In genomic region chr2:200797242-200797770, GRCh38 we compare ENCODE assay signal across 15 cellular contexts. TPM values are rescaled to one million over a fixed set of nuclear protein-coding genes. Genes with fewer than 3 reads are reported as not detected.
DNase-seq lines count a peak whose midpoint lies in the region; ATAC-seq, FAIRE-seq and TF ChIP-seq lines count a peak whose summit lies in the region.
"Had no signal": no experiment of that assay in that cellular context is flagged by ENCODE, and none has a peak within 500 bp of the region (broad histone marks: within the 10 kb centered on the region; RNA-seq: fewer than 3 reads in every experiment).

No MANE protein-coding gene starts in this region.

- H3K27me3 ChIP-seq in HepG2 (ENCODE audit: control insufficient read depth in 1 of 2, insufficient read depth in 2 of 2, low read length in 2 of 2) = no peaks in the 10 kb centered on the region; a peak in 1 of 5 replicates
- no peaks in the 10 kb centered on the region for H3K27me3 ChIP-seq in aorta (ENCODE audit: control insufficient read depth in 1 of 2, insufficient read depth in 2 of 2, low read length in 1 of 2)
- no peaks in the 10 kb centered on the region for H3K27me3 ChIP-seq in H7 (ENCODE audit: control insufficient read depth, insufficient read depth, low read length)

- TF ChIP-seq RAD21 in HepG2 (CRISPR knock-in tag; IDR thresholded peaks at IDR 0.05) = no peak

- TF ChIP-seq CTCF in choroid plexus epithelial cell (conservative IDR thresholded peaks at IDR 0.05; ENCODE audit: low read depth, low read length) (no peak), HepG2 (CRISPR knock-in tag; IDR thresholded peaks at IDR 0.05) (no peak)

- ATAC-seq in HepG2 (peak; percentile 92), aorta (ENCODE audit: low FRiP score) (peak; percentile 77), HG02970 (IDR thresholded peaks at IDR 0.05; ENCODE audit: low FRiP score, unreplicated experiment) (no peak)
- ATAC-seq: activated naive CD4-positive, alpha-beta T cell treated with anti-CD3 and anti-CD28 coated beads, Interleukin-2, amount 50 U/mL, for 72 hours; CD8-positive, alpha-beta T cell; GM12878 had no signal

- no peaks in the 10 kb centered on the region for H4K20me1 ChIP-seq in HepG2 (ENCODE audit: insufficient read depth, low read length)

- H3K79me2 ChIP-seq in HepG2 (ENCODE audit: insufficient read depth, low read length) = no peaks in the 10 kb centered on the region

- H3K27ac ChIP-seq in HepG2 (ENCODE audit: extremely low read length, insufficient read depth, low read length) (no peak overlapping the region), aorta (ENCODE audit: low read depth in 1 of 2, low read length in 2 of 2) (no peak overlapping the region)

- H3K4me1 ChIP-seq in HepG2 (ENCODE audit: insufficient read depth, low read length) (peaks cover 29% of the 10 kb centered on the region), aorta (ENCODE audit: control insufficient read depth in 1 of 2, insufficient read depth in 2 of 2, low read length in 2 of 2) (peaks cover 0 to 3% of the 10 kb centered on the region in 2 donors)

- no peaks in the 10 kb centered on the region for H3K36me3 ChIP-seq in HepG2 (replicated peaks in 1 of 2; ENCODE audit: control insufficient read depth in 1 of 2, insufficient read depth in 2 of 2, low read length in 2 of 2)
- H3K36me3 ChIP-seq in aorta (ENCODE audit: control insufficient read depth in 1 of 2, insufficient read depth in 2 of 2, low read length in 1 of 2) = peaks cover 0 to 1% of the 10 kb centered on the region in 2 donors
- 0 out of 2 replicates have a peak, but pooled peaks cover 1% of the 10 kb centered on the region for H3K36me3 ChIP-seq in H7 (replicated peaks; ENCODE audit: control insufficient read depth, insufficient read depth, low read length)

- WGBS in HepG2 (ENCODE audit: low lambda C conversion rate) = 5% methylated on average over 7 of the region's 7 CpGs
- 84 to 86% methylated on average over 7 of the region's 7 CpGs for WGBS in aorta, 2 donors

- intact Hi-C loops in HepG2 (cut with micrococcal nuclease; ENCODE audit: unreplicated experiment) (loop anchor here (2.0 to 5.0 kb wide), 3 partner anchors 33 to 85 kb away; no protein-coding TSS in a partner anchor), aorta (cut with DNase I) (no loop called here)

- no peak overlapping the region for H3K4me3 ChIP-seq in choroid plexus epithelial cell (ENCODE audit: low read depth, low read length)
- H3K4me3 ChIP-seq in HepG2 (replicated peaks in 1 of 3; ENCODE audit: insufficient read depth in 1 of 3, low read depth in 2 of 3, low read length in 3 of 3) = peak overlapping the region in 2 of 3 experiments; percentile 16 to 42; a peak in 2 of 6 replicates
- no peak overlapping the region for H3K4me3 ChIP-seq in aorta (ENCODE audit: low read length in 2 of 2)
- no peak overlapping the region for H3K4me3 ChIP-seq in H7 (ENCODE audit: insufficient read depth, low read depth, low read length)
- H3K4me3 ChIP-seq: GM12878 had no signal

- FAIRE-seq in HepG2 (lab: Jason Lieb, UNC) = peak; percentile 75
- FAIRE-seq: GM12878, H54 had no signal

- H3K9me3 ChIP-seq in HepG2 (ENCODE audit: low read length) = no peaks in the 10 kb centered on the region
- H3K9me3 ChIP-seq in aorta (ENCODE audit: control insufficient read depth, low read length) = no peaks in the 10 kb centered on the region

- DNase-seq in SKM-1 (lab: John Stamatoyannopoulos, UW; ENCODE audit: unreplicated experiment) (peak; percentile 49), SKM-1 treated with dmso at 0.1 percent for 144 hours (lab: John Stamatoyannopoulos, UW; ENCODE audit: unreplicated experiment) (no peak), choroid plexus epithelial cell (ENCODE audit: low read depth) (peak; percentile 59), HepG2 (ENCODE audit: low spot score) (peak; percentile 52), aorta (no peak), H7 (no peak), NCI-H1694 (lab: John Stamatoyannopoulos, UW) (no peak)
- DNase-seq: 8988T; activated CD4-positive, alpha-beta T cell treated with anti-CD3 and anti-CD28 coated beads for 4 hours; CD8-positive, alpha-beta T cell; NCI-H1930 had no signal

- no peak for TF ChIP-seq EP300 in HepG2 (IDR thresholded peaks at IDR 0.05; ENCODE audit: low read depth in 2 of 2, low read length in 2 of 2)
- TF ChIP-seq EP300 in HepG2 (CRISPR knock-in tag; IDR thresholded peaks at IDR 0.05; ENCODE audit: borderline replicate concordance) = no peak

- peak overlapping the region; percentile 21 for H2AFZ ChIP-seq in HepG2 (ENCODE audit: low read length)

- CTCF ChIA-PET in HepG2 (lab: Yijun Ruan, JAX; ENCODE audit: low intra/inter-chr PET ratio, low total read pairs) = no interaction called here

- H3K9ac ChIP-seq in HepG2 (ENCODE audit: insufficient read depth, low read depth, low read length) = no peak overlapping the region

- TF ChIP-seq POLR2A in HepG2 (IDR thresholded peaks at IDR 0.05; ENCODE audit: insufficient read depth in 1 of 2, low read depth in 2 of 2, low read length in 2 of 2) = no peak

- BruUV-seq in HepG2 (replicated peaks; lab: Mats Ljungman, UMichigan) = no TSS peak

- in situ Hi-C loops in HepG2 (cut with HindIII; ENCODE audit: extremely low pct_ligation_motif_present, low pct_unique_long_range_greater_than_20kb) = no loop called here

- POLR2A ChIA-PET in HepG2 (lab: Yijun Ruan, JAX) = interaction anchor here (0.6 to 2.5 kb wide), 7 partner anchors 11 to 293 kb away, joined by 3 to 6 read pairs (median 4); partner anchors contain the start of gene CLK1

- H3K4me2 ChIP-seq in HepG2 (ENCODE audit: low read depth, low read length) = peak overlapping the region; percentile 73

TF ChIP-seq in HepG2, 621 proteins besides CTCF, POLR2A, EP300 and RAD21 (continues in another document):
- TF ChIP-seq CEBPG (CRISPR knock-in tag; IDR thresholded peaks at IDR 0.05) (peak; percentile 98), TEAD3 (CRISPR knock-in tag; optimal IDR thresholded peaks at IDR 0.05; ENCODE audit: borderline replicate concordance) (peak; percentile 8), ZNF644 (CRISPR knock-in tag; IDR thresholded peaks at IDR 0.05; ENCODE audit: low read depth) (peak; percentile 67), UBTF (CRISPR knock-in tag; IDR thresholded peaks at IDR 0.05) (peak; percentile 27; the same call in 1 of the 2 replicates), ZNF569 (CRISPR knock-in tag; IDR thresholded peaks at IDR 0.05; ENCODE audit: borderline replicate concordance) (no peak), TIGD3 (CRISPR knock-in tag; IDR thresholded peaks at IDR 0.05; ENCODE audit: borderline replicate concordance) (no peak)

RNA-seq across cellular contexts. Expression of gene BZW1, which starts 14.4 kb away (rescaled TPM):
- total RNA-seq in HepG2 (2016; rRNA removed; fragmentation: Illumina TruSeq; extraction: Trizol) (384 and 709 TPM in 2 replicates), aorta (100 to 1,000 TPM; 193 to 250 TPM)
- total RNA-seq in HepG2 (2016; cell fraction: cytosol; rRNA removed; fragmentation: Illumina TruSeq; extraction: Trizol; ENCODE audit: low read depth) = 49.4 and 52.0 TPM in 2 replicates
- 384 and 712 TPM in 2 replicates for total RNA-seq in HepG2 (2016; cell fraction: insoluble cytoplasmic fraction; rRNA removed; fragmentation: Illumina TruSeq; extraction: Trizol)
- 128 and 149 TPM in 2 replicates for total RNA-seq in HepG2 (2016; cell fraction: membrane; rRNA removed; fragmentation: Illumina TruSeq; extraction: Trizol)
- 204 and 212 TPM in 2 replicates for total RNA-seq in HepG2 (2016; cell fraction: nucleus; rRNA removed; fragmentation: Illumina TruSeq; extraction: Trizol)
- polyA plus RNA-seq in HepG2 (2011; rRNA removed) (102 and 106 TPM in 2 replicates), aorta (10 to 100 TPM; 73.1 to 78.6 TPM)
- 66.0 and 86.9 TPM in 2 replicates for polyA plus RNA-seq in HepG2 (2011; cell fraction: cytosol; rRNA removed)
- 34.9 and 38.3 TPM in 2 replicates for polyA plus RNA-seq in HepG2 (2011; cell fraction: nucleus; rRNA removed)
- 149 and 200 TPM in 2 replicates for polyA plus RNA-seq in HepG2 (2012)
- polyA plus RNA-seq in HepG2 (2016; cell fraction: cytosol; fragmentation: Illumina TruSeq; extraction: Trizol; ENCODE audit: low read depth) = 39.8 and 47.1 TPM in 2 replicates
- 442 and 506 TPM in 2 replicates for polyA plus RNA-seq in HepG2 (2016; cell fraction: insoluble cytoplasmic fraction; fragmentation: Illumina TruSeq; extraction: Trizol; ENCODE audit: low read depth)
- 90.4 and 101 TPM in 2 replicates for polyA plus RNA-seq in HepG2 (2016; cell fraction: membrane; fragmentation: Illumina TruSeq; extraction: Trizol; ENCODE audit: low read depth)
- polyA plus RNA-seq in HepG2 (2016; cell fraction: nucleus; fragmentation: Illumina TruSeq; extraction: Trizol; ENCODE audit: insufficient read depth, low read depth) = 131 and 143 TPM in 2 replicates
- polyA minus RNA-seq in HepG2 (2011; rRNA and poly(A)+ RNA removed; ENCODE audit: low replicate concordance) = 198 and 668 TPM in 2 replicates
- polyA minus RNA-seq in HepG2 (2011; cell fraction: cytosol; rRNA and poly(A)+ RNA removed) = 190 and 223 TPM in 2 replicates
- polyA minus RNA-seq in HepG2 (2011; cell fraction: nucleus; rRNA and poly(A)+ RNA removed) = 207 and 220 TPM in 2 replicates
- total RNA-seq in H7 (2014; rRNA removed; shearing (Covaris generic)) = 320 and 349 TPM in 2 replicates

Comparison
In these comparisons a context has a peak if more than half of its experiments do, and no peak if none do; other contexts are left out.
1. DNase-seq: peak in SKM-1 (single experiment), choroid plexus epithelial cell (single experiment) and HepG2 (single experiment); none in SKM-1 treated with dmso at 0.1 percent for 144 hours (single experiment), aorta (0 of 2), H7 (single experiment) and NCI-H1694 (single experiment).
2. H3K4me3 ChIP-seq: peak in HepG2 (2 of 3); none in choroid plexus epithelial cell (single experiment), aorta (0 of 2) and H7 (single experiment).